In the genomic region with DNA sequence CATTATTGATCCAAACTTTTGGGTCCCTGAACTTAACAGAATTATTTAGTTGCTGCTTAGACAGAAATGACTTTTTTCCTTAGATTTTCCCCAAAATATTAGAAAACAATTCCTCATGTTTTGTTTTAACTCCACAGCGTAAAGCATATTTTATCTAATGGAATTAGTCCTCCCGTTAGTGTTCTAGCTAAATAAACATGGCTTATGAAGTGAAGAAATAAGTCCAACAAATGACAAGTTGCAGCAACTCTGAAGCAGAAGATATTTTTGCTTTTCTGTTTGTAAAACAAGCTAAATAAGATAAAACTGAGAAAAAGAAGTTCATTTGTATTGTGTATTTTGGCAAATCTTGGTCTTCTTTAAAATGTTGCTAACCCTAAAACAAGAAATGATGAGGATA, we compare ENCODE assay signal across 24 cellular contexts. TPM values are rescaled to one million over a fixed set of nuclear protein-coding genes. Genes with fewer than 3 reads are reported as not detected.
DNase-seq lines count a peak whose midpoint lies in the region; ATAC-seq and TF ChIP-seq lines count a peak whose summit lies in the region.
"Had no signal": no experiment of that assay in that cellular context is flagged by ENCODE, and none has a peak within 500 bp of the region (broad histone marks: within the 10 kb centered on the region; RNA-seq: fewer than 3 reads in every experiment).

No MANE protein-coding gene starts in this region.

- no peak for TF ChIP-seq EP300 in sigmoid colon (IDR thresholded peaks at IDR 0.05)

- H3K27me3 ChIP-seq in heart right ventricle (no peaks in the 10 kb centered on the region), esophagus squamous epithelium (no peaks in the 10 kb centered on the region), sigmoid colon (no peaks in the 10 kb centered on the region)
- H3K27me3 ChIP-seq: BE2C had no signal

- H3K27ac ChIP-seq in heart right ventricle (peak overlapping the region in 7 of 10 donors; percentile 13 to 65 (median 32)), esophagus squamous epithelium (peak overlapping the region; percentile 18 to 73 (median 48)), sigmoid colon (peak overlapping the region in 3 of 4 donors; percentile 42 to 57 (median 53)), urinary bladder (ENCODE audit: low read depth) (no peak overlapping the region)

- H3K36me3 ChIP-seq in heart right ventricle (peaks cover 0 to 4% (median 0%) of the 10 kb centered on the region in 9 donors), esophagus squamous epithelium (no peaks in the 10 kb centered on the region), sigmoid colon (no peaks in the 10 kb centered on the region), urinary bladder (ENCODE audit: insufficient read depth) (no peaks in the 10 kb centered on the region)
- H3K36me3 ChIP-seq: BE2C had no signal

- H3K4me3 ChIP-seq in heart right ventricle (peak overlapping the region in 5 of 10 donors; percentile 1 to 18 (median 8)), esophagus squamous epithelium (peak overlapping the region in 1 of 4 donors; percentile 14), sigmoid colon (no peak overlapping the region), urinary bladder (ENCODE audit: low read depth, low read length) (peak overlapping the region; percentile 9)

- TF ChIP-seq CTCF in heart right ventricle (IDR thresholded peaks at IDR 0.05), result no peak
- TF ChIP-seq CTCF in esophagus squamous epithelium (IDR thresholded peaks at IDR 0.05), result no peak
- no peak for TF ChIP-seq CTCF in sigmoid colon (IDR thresholded peaks at IDR 0.05)

- 48 to 49% methylated on average over 2 of the region's 2 CpGs for WGBS in heart right ventricle, 2 donors
- 30 to 36% methylated on average over 2 of the region's 2 CpGs for WGBS in esophagus squamous epithelium, 2 donors
- WGBS in sigmoid colon, 2 donors, result 67 to 77% methylated on average over 2 of the region's 2 CpGs
- WGBS in urinary bladder, result 30% methylated on average over 2 of the region's 2 CpGs

- no peak for ATAC-seq in heart right ventricle
- no peak for ATAC-seq in left cardiac atrium
- no peak for ATAC-seq in GM21423 (IDR thresholded peaks at IDR 0.05; ENCODE audit: unreplicated experiment)
- ATAC-seq: WTC11 had no signal

- H3K4me1 ChIP-seq in heart right ventricle, result peaks cover 17 to 99% (median 87%) of the 10 kb centered on the region in 9 donors
- peaks cover 13 to 86% (median 34%) of the 10 kb centered on the region in 3 donors for H3K4me1 ChIP-seq in esophagus squamous epithelium
- H3K4me1 ChIP-seq in sigmoid colon, result peaks cover 0 to 81% (median 59%) of the 10 kb centered on the region in 4 donors
- no peaks in the 10 kb centered on the region for H3K4me1 ChIP-seq in urinary bladder (ENCODE audit: insufficient read depth)
- H3K4me1 ChIP-seq: BE2C had no signal

- DNase-seq in heart right ventricle, result no peak
- no peak for DNase-seq in left cardiac atrium
- no peak for DNase-seq in esophagus squamous epithelium (lab: John Stamatoyannopoulos, UW)
- no peak for DNase-seq in sigmoid colon
- DNase-seq in globus pallidus (ENCODE audit: low spot score), result no peak
- DNase-seq in NCI-H226, result no peak
- DNase-seq: activated CD4-positive, alpha-beta T cell treated with anti-CD3 and anti-CD28 coated beads, Interleukin-2, amount 50 U/mL, for 1 hour; anterior cingulate cortex; BE2C; caudate nucleus; dermis blood vessel endothelial cell; DMS79 treated with DMSO at 0.1 percent for 48 hours; H7; hypothalamus; NCI-H2081; NCI-H82; Right ventricle myocardium superior; stimulated activated naive CD4-positive, alpha-beta T cell treated with Interleukin-2 at 50 U/mL for 16 hours; SW 1271; T1000; trophoblast cell had no signal

- H3K9me3 ChIP-seq in heart right ventricle, result no peaks in the 10 kb centered on the region
- H3K9me3 ChIP-seq in esophagus squamous epithelium, result no peaks in the 10 kb centered on the region
- H3K9me3 ChIP-seq in sigmoid colon, result no peaks in the 10 kb centered on the region
- H3K9me3 ChIP-seq: BE2C had no signal

- TF ChIP-seq POLR2A in esophagus squamous epithelium (IDR thresholded peaks at IDR 0.05), result no peak
- no peak for TF ChIP-seq POLR2A in sigmoid colon (IDR thresholded peaks at IDR 0.05)

- intact Hi-C loops in heart right ventricle (cut with DNase I) (loop anchor here in 1 of 10 donors (5.0 kb wide), 1 partner anchor 88 kb away; no protein-coding TSS in a partner anchor), left cardiac atrium (cut with DNase I) (no loop called here), esophagus squamous epithelium (cut with DNase I) (no loop called here), sigmoid colon (cut with DNase I) (no loop called here)

RNA-seq across cellular contexts. Expression of a gene that starts 12.3 kb away (rescaled TPM):
- 100 to 1,000 TPM in 4 of 10 donors, 10 to 100 TPM in 6; 82.4 to 117 (median 97.5) TPM for total RNA-seq in heart right ventricle
- 10 to 100 TPM; 11.2 to 24.9 TPM for polyA plus RNA-seq in heart right ventricle
- 10 to 100 TPM; 94.1 to 97.8 TPM for total RNA-seq in left cardiac atrium
- 10 to 100 TPM; 27.9 to 79.9 (median 36.7) TPM for total RNA-seq in esophagus squamous epithelium
- 100 to 1,000 TPM in 1 of 4 donors, 10 to 100 TPM in 3; 79.7 to 154 (median 89.1) TPM for total RNA-seq in sigmoid colon
- 1 to 10 TPM; 2.3 to 7.6 (median 4.2) TPM for polyA plus RNA-seq in sigmoid colon
- 105 TPM for total RNA-seq in urinary bladder
- polyA plus RNA-seq in urinary bladder, result 18.1 TPM
